15 cellular contexts compared by ENCODE assay signal in the genomic region with DNA sequence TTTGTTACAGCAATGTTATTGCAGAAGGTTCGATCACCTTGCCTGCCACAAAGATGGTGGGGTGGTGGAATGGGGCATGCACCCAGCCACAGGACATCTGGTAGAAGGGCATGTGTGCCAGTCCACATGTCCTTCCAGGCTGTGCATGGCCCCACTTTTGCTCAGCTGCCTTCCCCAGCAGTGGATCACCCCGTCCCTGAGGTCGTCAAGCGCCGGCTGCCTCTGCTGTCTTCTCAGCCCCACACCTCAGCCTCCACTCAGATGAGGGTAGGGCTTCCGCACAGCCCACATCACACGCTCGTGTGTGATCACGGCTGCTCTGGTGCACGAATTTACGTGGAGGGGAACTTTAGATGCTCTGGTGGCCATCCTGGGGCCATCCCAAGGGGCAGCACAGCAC.
A peak's percentile ranks its signal among the peaks of the same experiment; 100 is the strongest.
DNase-seq lines count a peak whose midpoint lies in the region; ATAC-seq and TF ChIP-seq lines count a peak whose summit lies in the region.
"Had no signal": no experiment of that assay in that cellular context is flagged by ENCODE, and none has a peak within 500 bp of the region (broad histone marks: within the 10 kb centered on the region; RNA-seq: fewer than 3 reads in every experiment).

No MANE protein-coding gene starts in this region.

- no peak for TF ChIP-seq CTCF in glutamatergic neuron (IDR thresholded peaks at IDR 0.05; ENCODE audit: partially characterized antibody, unreplicated experiment)

- no peak overlapping the region for H3K4me3 Mint-ChIP-seq in stimulated activated naive CD8-positive, alpha-beta T cell treated with anti-CD3 and anti-CD28 coated beads, Interleukin-15, amount 100 ng/mL, for 72 hours
- peak overlapping the region; percentile 53 for H3K4me3 Mint-ChIP-seq in glutamatergic neuron (ENCODE audit: unreplicated experiment)
- H3K4me3 Mint-ChIP-seq: CD8-positive, alpha-beta T cell; H9 had no signal

- no peaks in the 10 kb centered on the region for H3K36me3 Mint-ChIP-seq in glutamatergic neuron (ENCODE audit: unreplicated experiment)
- H3K36me3 Mint-ChIP-seq: CD8-positive, alpha-beta T cell had no signal

- no peaks in the 10 kb centered on the region for H3K9me3 Mint-ChIP-seq in stimulated activated naive CD8-positive, alpha-beta T cell treated with anti-CD3 and anti-CD28 coated beads, Interleukin-15, amount 100 ng/mL, for 72 hours
- H3K9me3 Mint-ChIP-seq in glutamatergic neuron (ENCODE audit: unreplicated experiment): no peaks in the 10 kb centered on the region
- H3K9me3 Mint-ChIP-seq: CD8-positive, alpha-beta T cell had no signal

- peak overlapping the region; percentile 48 to 61 for H3K27ac Mint-ChIP-seq in stimulated activated naive CD8-positive, alpha-beta T cell treated with anti-CD3 and anti-CD28 coated beads, Interleukin-15, amount 100 ng/mL, for 72 hours
- peak overlapping the region; percentile 9 for H3K27ac Mint-ChIP-seq in glutamatergic neuron (ENCODE audit: unreplicated experiment)
- H3K27ac Mint-ChIP-seq: CD8-positive, alpha-beta T cell; H9 had no signal

- DNase-seq in stimulated activated naive CD8-positive, alpha-beta T cell treated with anti-CD3 and anti-CD28 coated beads, Interleukin-15, amount 100 ng/mL, for 72 hours: no peak
- no peak for DNase-seq in stimulated activated naive CD8-positive, alpha-beta T cell treated with anti-CD3 and anti-CD28 coated beads, Interleukin-15, Interleukin-2, amounts not matched to agents 100 U/mL and 50 U/mL, for 24 hours
- DNase-seq in glutamatergic neuron (no peak), posterior vena cava (ENCODE audit: low spot score) (peak; percentile 79), epidermal melanocyte (ENCODE audit: insufficient read length, low spot score) (no peak), RPMI8226 (no peak)
- DNase-seq: CD8-positive, alpha-beta T cell; DMS 273 treated with DMSO at 0.1 percent for 48 hours; DMS53; DND-41; EL; GOT3; H9 had no signal

- intact Hi-C loops in posterior vena cava (cut with DNase I): no loop called here

- no peaks in the 10 kb centered on the region for H3K4me1 Mint-ChIP-seq in stimulated activated naive CD8-positive, alpha-beta T cell treated with anti-CD3 and anti-CD28 coated beads, Interleukin-15, amount 100 ng/mL, for 72 hours
- peaks cover 25% of the 10 kb centered on the region for H3K4me1 Mint-ChIP-seq in glutamatergic neuron (ENCODE audit: low read depth, unreplicated experiment)

- H3K27me3 Mint-ChIP-seq in stimulated activated naive CD8-positive, alpha-beta T cell treated with anti-CD3 and anti-CD28 coated beads, Interleukin-15, amount 100 ng/mL, for 72 hours: peaks cover 27% of the 10 kb centered on the region
- H3K27me3 Mint-ChIP-seq in glutamatergic neuron (ENCODE audit: unreplicated experiment): peaks cover 5% of the 10 kb centered on the region

- ATAC-seq in stimulated activated naive CD8-positive, alpha-beta T cell treated with anti-CD3 and anti-CD28 coated beads, Interleukin-15, amount 100 ng/mL, for 72 hours: no peak
- ATAC-seq in stimulated activated naive CD8-positive, alpha-beta T cell treated with anti-CD3 and anti-CD28 coated beads, Interleukin-15, Interleukin-2, amounts not matched to agents 100 U/mL and 50 U/mL, for 24 hours: no peak
- no peak for ATAC-seq in HG03095 (IDR thresholded peaks at IDR 0.05; ENCODE audit: unreplicated experiment)
- ATAC-seq: CD8-positive, alpha-beta T cell; GM12878 had no signal
